In the genomic region with DNA sequence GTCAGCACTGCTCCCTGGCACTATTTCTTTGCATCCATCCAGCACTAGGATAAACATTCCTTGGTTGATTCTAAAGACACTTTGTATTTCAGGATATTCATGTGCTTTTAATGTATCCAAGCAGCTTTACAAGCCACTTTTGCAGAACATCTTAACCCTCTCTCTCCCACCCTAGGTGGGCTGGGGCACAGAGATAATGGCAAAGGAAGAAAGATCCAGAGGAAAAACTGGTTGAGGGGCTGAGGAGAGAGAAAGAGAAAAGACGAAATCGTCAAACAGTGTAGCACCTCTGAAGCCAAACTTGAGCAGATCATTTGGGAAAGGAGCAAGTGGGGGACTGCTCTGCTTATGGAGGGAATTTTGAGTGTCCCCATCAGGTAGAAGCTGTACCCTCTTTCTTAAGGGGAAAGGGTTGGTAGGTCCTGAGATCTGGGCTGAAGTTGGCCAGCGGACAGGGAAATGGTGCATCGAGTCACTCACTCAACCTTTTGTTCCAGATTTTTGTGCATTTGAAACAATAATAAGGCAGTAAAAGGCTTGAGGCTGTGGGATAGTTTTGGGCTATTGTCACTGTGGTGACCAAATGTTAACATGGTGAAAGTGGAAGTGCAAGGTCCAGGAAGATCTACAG, we compare ENCODE assay signal across 31 cellular contexts. TPM values are rescaled to one million over a fixed set of nuclear protein-coding genes. Genes with fewer than 3 reads are reported as not detected.
DNase-seq lines count a peak whose midpoint lies in the region; ATAC-seq and TF ChIP-seq lines count a peak whose summit lies in the region.
"Had no signal": no experiment of that assay in that cellular context is flagged by ENCODE, and none has a peak within 500 bp of the region (broad histone marks: within the 10 kb centered on the region; RNA-seq: fewer than 3 reads in every experiment).

No MANE protein-coding gene starts in this region.

- H3K4me1 ChIP-seq in GM23338 (ENCODE audit: insufficient read depth) = peaks cover 25% of the 10 kb centered on the region; the same call in 1 of the 2 replicates
- H3K4me1 ChIP-seq in prostate gland (replicated peaks) = peaks cover 4% of the 10 kb centered on the region
- H3K4me1 ChIP-seq: foreskin keratinocyte had no signal

- no peak for TF ChIP-seq POLR2A in prostate gland (IDR thresholded peaks at IDR 0.05)

- H3K27ac ChIP-seq in GM23338 (ENCODE audit: low read depth) (no peak overlapping the region), RWPE1 (peak overlapping the region; percentile 58; the same call in 1 of the 2 replicates), prostate gland (peak overlapping the region; percentile 96 to 97)
- H3K27ac ChIP-seq: foreskin keratinocyte, spleen, upper lobe of right lung had no signal

- TF ChIP-seq CTCF in GM23338 (conservative IDR thresholded peaks at IDR 0.05; ENCODE audit: low read depth in 2 of 2) = no peak
- TF ChIP-seq CTCF in RWPE1 (conservative IDR thresholded peaks at IDR 0.05; ENCODE audit: low read depth) = no peak
- no peak for TF ChIP-seq CTCF in prostate gland (IDR thresholded peaks at IDR 0.05)

- H3K4me3 Mint-ChIP-seq in GM23338 = no peak overlapping the region; the same call in 2 of the 3 replicates
- peak overlapping the region in 1 of 3 donors; percentile 6 for H3K4me3 Mint-ChIP-seq in T-cell
- H3K4me3 Mint-ChIP-seq: activated naive CD4-positive, alpha-beta T cell treated with anti-CD3 and anti-CD28 coated beads, Interleukin-2, amount 50 U/mL, for 24 hours had no signal

- WGBS in prostate gland = 10% methylated on average over 4 of the region's 4 CpGs

- CTCF ChIA-PET in RWPE1 (lab: Yijun Ruan, JAX) = no interaction called here
- CTCF ChIA-PET in T-cell (lab: Charles Lee) = no interaction called here

- H3K9me3 Mint-ChIP-seq in GM23338 = no peaks in the 10 kb centered on the region; the same call in 2 of the 3 replicates
- H3K9me3 Mint-ChIP-seq in T-cell = no peaks in the 10 kb centered on the region
- H3K9me3 Mint-ChIP-seq: activated naive CD4-positive, alpha-beta T cell treated with anti-CD3 and anti-CD28 coated beads, Interleukin-2, amount 50 U/mL, for 24 hours; WTC11 had no signal

- H3K4me2 ChIP-seq in GM23338 = no peak overlapping the region

- H3K27me3 Mint-ChIP-seq in GM23338 (ENCODE audit: insufficient read depth, low read depth, poor library complexity) (peaks cover 95% of the 10 kb centered on the region), T-cell (peaks cover 83 to 86% of the 10 kb centered on the region in 2 donors)

- no peaks in the 10 kb centered on the region for H3K36me3 Mint-ChIP-seq in GM23338 (ENCODE audit: low read depth)
- H3K36me3 Mint-ChIP-seq in T-cell = no peaks in the 10 kb centered on the region
- H3K36me3 Mint-ChIP-seq: activated naive CD4-positive, alpha-beta T cell treated with anti-CD3 and anti-CD28 coated beads, Interleukin-2, amount 50 U/mL, for 24 hours; WTC11 had no signal

- H3K27me3 ChIP-seq in GM23338 (ENCODE audit: insufficient read depth) (peaks cover 98% of the 10 kb centered on the region), prostate gland (replicated peaks; ENCODE audit: insufficient read depth) (no peaks in the 10 kb centered on the region)

- H3K4me1 Mint-ChIP-seq in GM23338 (peaks cover 23% of the 10 kb centered on the region), T-cell (peaks cover 42 to 46% (median 43%) of the 10 kb centered on the region in 3 donors)

- no peak for ATAC-seq in GM23338
- ATAC-seq in T-cell (replicated peaks in 1 of 4) = no peak
- ATAC-seq: foreskin keratinocyte; heart left ventricle; naive thymus-derived CD4-positive, alpha-beta T cell had no signal

- DNase-seq in GM23338 (ENCODE audit: low spot score) (no peak), RWPE1 (ENCODE audit: low spot score) (no peak), islet precursor cell (peak; percentile 28), prostate gland (ENCODE audit: low spot score) (no peak), T-cell (no peak), SHP77 (lab: John Stamatoyannopoulos, UW) (no peak), DMS114 treated with DMSO at 0.1 percent for 48 hours (lab: John Stamatoyannopoulos, UW; ENCODE audit: unreplicated experiment) (no peak), NCI-H2171 (lab: John Stamatoyannopoulos, UW) (no peak)
- DNase-seq: activated CD4-positive, alpha-beta T cell treated with anti-CD3 and anti-CD28 coated beads, Interleukin-2, amount 50 U/mL, for 1 hour; amygdala; C1 segment of cervical spinal cord; Caco-2; DMS79; foreskin keratinocyte; heart left ventricle; Karpas-422; MV-4-11; naive thymus-derived CD4-positive, alpha-beta T cell; NCI-H1436 treated with DMSO at 0.1 percent for 48 hours; NCI-H446; NCI-H82; Right ventricle myocardium superior; stimulated activated CD4-positive, alpha-beta T cell treated with anti-CD3 and anti-CD28 coated beads, Interleukin-2, amount 100 ng/mL, for 48 hours had no signal

- peaks cover 57% of the 10 kb centered on the region for H4K20me1 ChIP-seq in GM23338 (replicated peaks; ENCODE audit: insufficient read depth)

- intact Hi-C loops in prostate gland (cut with DNase I) = loop anchor here (10.0 kb wide), 1 partner anchor 721 kb away; no protein-coding TSS in a partner anchor

- H3K36me3 ChIP-seq in GM23338 (ENCODE audit: insufficient read depth) = no peaks in the 10 kb centered on the region
- H3K36me3 ChIP-seq in prostate gland = no peaks in the 10 kb centered on the region
- H3K36me3 ChIP-seq: heart left ventricle, spleen, upper lobe of right lung had no signal

- H3K9me2 ChIP-seq in GM23338 (ENCODE audit: insufficient read depth) = no peaks in the 10 kb centered on the region

- H3K27ac Mint-ChIP-seq in GM23338 (no peak overlapping the region), T-cell (no peak overlapping the region)
- H3K27ac Mint-ChIP-seq: activated naive CD4-positive, alpha-beta T cell treated with anti-CD3 and anti-CD28 coated beads, Interleukin-2, amount 50 U/mL, for 24 hours; WTC11 had no signal

- peaks cover 53% of the 10 kb centered on the region for H3F3A ChIP-seq in GM23338 (replicated peaks; ENCODE audit: low read depth)

- POLR2A ChIA-PET in RWPE1 (lab: Yijun Ruan, JAX; ENCODE audit: low non-redundant PET) (no interaction called here), T-cell (lab: Charles Lee) (no interaction called here)

- H3K4me3 ChIP-seq in GM23338 = no peak overlapping the region
- H3K4me3 ChIP-seq in prostate gland = peak overlapping the region; percentile 76 to 81
- H3K4me3 ChIP-seq: upper lobe of right lung had no signal

- no peaks in the 10 kb centered on the region for H3K79me2 ChIP-seq in GM23338 (replicated peaks; ENCODE audit: insufficient read depth)

- no peaks in the 10 kb centered on the region for H3K9me3 ChIP-seq in prostate gland
- H3K9me3 ChIP-seq: Caco-2, heart left ventricle, spleen, upper lobe of right lung had no signal

- no peak overlapping the region for H2AFZ ChIP-seq in GM23338

TF ChIP-seq in GM23338, 12 proteins besides CTCF, POLR2A, EP300 and RAD21 (continues in another document):
- TF ChIP-seq STAT1 (IDR thresholded peaks at IDR 0.05; ENCODE audit: unreplicated experiment) (no peak), ZNF114 (CRISPR knock-in tag; IDR thresholded peaks at IDR 0.05) (no peak), CREB1 (CRISPR knock-in tag; IDR thresholded peaks at IDR 0.05; ENCODE audit: low read depth) (no peak), EZH2 (IDR thresholded peaks at IDR 0.05; ENCODE audit: low read depth, unreplicated experiment) (peak; percentile 88)

RNA-seq across cellular contexts. Expression of a gene that starts 4.2 kb away (rescaled TPM):
- total RNA-seq in GM23338 (2014; rRNA removed; shearing (Covaris generic)) = not detected in 2 replicates
- polyA plus RNA-seq in GM23338 (2016; fragmentation: Nextera tagmentation; extraction: Ambion mirVana) = not detected in 2 replicates
- total RNA-seq in prostate gland (10 to 100 TPM; 19.1 to 50.4 TPM), T-cell (not detected)
- total RNA-seq: chondrocyte; epithelial cell of proximal tubule; foreskin keratinocyte; heart left ventricle; naive thymus-derived CD4-positive, alpha-beta T cell; omental fat pad; Right ventricle myocardium superior; spleen; upper lobe of right lung; WTC11 had no signal
- polyA plus RNA-seq: AG04450; foreskin keratinocyte; heart left ventricle; naive thymus-derived CD4-positive, alpha-beta T cell; spleen had no signal

RNA-seq across cellular contexts. Expression of a gene that starts 19.0 kb away (rescaled TPM):
- not detected in 2 replicates for total RNA-seq in GM23338 (2014; rRNA removed; shearing (Covaris generic))
- polyA plus RNA-seq in GM23338 (2016; fragmentation: Nextera tagmentation; extraction: Ambion mirVana) = not detected in 2 replicates
- total RNA-seq in prostate gland = 1 to 10 TPM; 8.5 to 9.8 TPM
- total RNA-seq in T-cell = not detected
- total RNA-seq: chondrocyte; heart left ventricle; naive thymus-derived CD4-positive, alpha-beta T cell; omental fat pad; Right ventricle myocardium superior; spleen; upper lobe of right lung; WTC11 had no signal
- polyA plus RNA-seq: heart left ventricle; naive thymus-derived CD4-positive, alpha-beta T cell; spleen had no signal

RNA-seq across cellular contexts. Expression of a gene that starts 30.0 kb away (rescaled TPM):
- not detected in 2 replicates for total RNA-seq in GM23338 (2014; rRNA removed; shearing (Covaris generic))
- not detected in 2 replicates for polyA plus RNA-seq in GM23338 (2016; fragmentation: Nextera tagmentation; extraction: Ambion mirVana)
- total RNA-seq in prostate gland (10 to 100 TPM; 25.8 to 65.6 TPM), T-cell (under 1 TPM in 3 of 5 donors, not detected in 2; 0.36 to 0.75 (median 0.51) TPM)
- total RNA-seq: Right ventricle myocardium superior had no signal
- polyA plus RNA-seq: naive thymus-derived CD4-positive, alpha-beta T cell had no signal

RNA-seq across cellular contexts. Expression of a gene that starts 38.5 kb away (rescaled TPM):
- total RNA-seq in GM23338 (2014; rRNA removed; shearing (Covaris generic)) = not detected in 2 replicates
- not detected in 2 replicates for polyA plus RNA-seq in GM23338 (2016; fragmentation: Nextera tagmentation; extraction: Ambion mirVana)
- total RNA-seq in prostate gland (1 to 10 TPM; 5.1 to 5.9 TPM), T-cell (under 1 TPM in 1 of 5 donors, not detected in 4; 0.16 TPM)
- total RNA-seq: Caco-2, chondrocyte, epithelial cell of proximal tubule, foreskin keratinocyte, heart left ventricle, omental fat pad, Right ventricle myocardium superior, spleen, upper lobe of right lung, WTC11 had no signal
- polyA plus RNA-seq: AG04450; foreskin keratinocyte; heart left ventricle; naive thymus-derived CD4-positive, alpha-beta T cell; spleen had no signal

RNA-seq across cellular contexts. Expression of a gene that starts 38.7 kb away (rescaled TPM):
- not detected in 2 replicates for total RNA-seq in GM23338 (2014; rRNA removed; shearing (Covaris generic))
- not detected in 2 replicates for polyA plus RNA-seq in GM23338 (2016; fragmentation: Nextera tagmentation; extraction: Ambion mirVana)
- total RNA-seq in prostate gland (10 to 100 TPM; 14.7 to 57.0 TPM), T-cell (under 1 TPM; 0.57 to 0.95 (median 0.79) TPM)
- total RNA-seq: chondrocyte, Right ventricle myocardium superior, WTC11 had no signal
- polyA plus RNA-seq: heart left ventricle; naive thymus-derived CD4-positive, alpha-beta T cell had no signal

Comparison
In these comparisons a context has a peak if more than half of its experiments do, and no peak if none do; other contexts are left out.
1. RNA of a gene that starts 4.2 kb away (total RNA-seq): 19.1 to 50.4 TPM in prostate gland; not detected in GM23338 and not detected in T-cell; every median in the first group is over 10 times any median in the second.
2. RNA of a gene that starts 30.0 kb away (total RNA-seq): 25.8 to 65.6 TPM in prostate gland; 0.36 to 0.75 TPM in T-cell and not detected in GM23338; every median in the first group is over 10 times any median in the second.